Comparison of ENCODE assay signal across 8 cellular contexts in the genomic region with DNA sequence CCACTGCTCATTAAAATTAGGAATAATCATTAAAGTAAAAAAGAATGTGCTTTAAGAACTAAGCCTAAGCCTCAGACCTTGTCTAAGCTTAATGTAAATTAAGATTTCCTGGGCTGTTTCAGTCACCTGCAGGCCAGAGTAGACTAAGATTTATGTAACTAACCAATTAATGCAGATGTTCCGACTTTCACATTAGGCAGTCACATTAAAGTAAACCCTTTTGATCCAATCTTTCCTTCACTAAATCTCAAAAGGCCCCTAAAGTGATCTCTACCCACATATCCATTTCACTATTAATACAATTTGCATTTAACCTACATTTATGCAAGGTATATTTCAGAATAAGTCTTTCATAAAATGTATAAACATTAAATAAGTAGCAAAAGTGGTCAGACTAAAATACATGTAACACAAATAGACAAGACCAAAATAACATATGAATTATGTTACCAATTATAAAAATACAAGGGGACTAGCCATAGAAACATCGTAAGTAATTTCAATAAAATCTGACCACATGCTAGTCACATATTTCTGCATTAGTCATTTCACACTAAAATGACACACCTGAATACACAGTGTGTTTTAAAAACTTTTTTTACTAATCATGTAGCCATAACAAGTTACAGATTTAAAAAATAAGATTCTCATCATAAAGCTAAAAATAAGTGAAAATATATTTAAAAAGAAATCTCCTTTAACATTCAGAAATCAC. TPM values are rescaled to one million over a fixed set of nuclear protein-coding genes. Genes with fewer than 3 reads are reported as not detected.
DNase-seq lines count a peak whose midpoint lies in the region; ATAC-seq lines count a peak whose summit lies in the region.

No MANE protein-coding gene starts in this region.

- H3K27ac Mint-ChIP-seq in activated CD4-positive, alpha-beta T cell treated with anti-CD3 and anti-CD28 coated beads for 36 hours = peak overlapping the region; percentile 63
- no peak overlapping the region for H3K27ac Mint-ChIP-seq in dendritic cell treated with granulocyte-macrophage colony-stimulating factor and Interleukin-4, amounts not matched to agents 40 ng/mL and 50 ng/mL, for 4 days
- H3K27ac Mint-ChIP-seq in stimulated activated naive CD8-positive, alpha-beta T cell treated with anti-CD3 and anti-CD28 coated beads, Interleukin-15, Interleukin-2, amounts not matched to agents 100 ng/mL and 50 ng/mL, for 24 hours = peak overlapping the region; percentile 83

- ATAC-seq in activated CD4-positive, alpha-beta T cell treated with anti-CD3 and anti-CD28 coated beads for 36 hours = peak; percentile 57
- peak; percentile 52 for ATAC-seq in HG03439 (IDR thresholded peaks at IDR 0.05; ENCODE audit: unreplicated experiment)
- no peak for ATAC-seq in HG02763 (IDR thresholded peaks at IDR 0.05; ENCODE audit: unreplicated experiment)

- intact Hi-C loops in activated CD4-positive, alpha-beta T cell treated with anti-CD3 and anti-CD28 coated beads for 36 hours (cut with DNase I, micrococcal nuclease) = no loop called here
- intact Hi-C loops in dendritic cell treated with granulocyte-macrophage colony-stimulating factor and Interleukin-4, amounts not matched to agents 40 ng/mL and 50 ng/mL, for 4 days (cut with micrococcal nuclease) = loop anchor here (10.0 kb wide), 2 partner anchors 111 to 471 kb away; no protein-coding TSS in a partner anchor

- no peaks in the 10 kb centered on the region for H3K27me3 Mint-ChIP-seq in activated CD4-positive, alpha-beta T cell treated with anti-CD3 and anti-CD28 coated beads for 36 hours
- H3K27me3 Mint-ChIP-seq in dendritic cell treated with granulocyte-macrophage colony-stimulating factor and Interleukin-4, amounts not matched to agents 40 ng/mL and 50 ng/mL, for 4 days = no peaks in the 10 kb centered on the region
- H3K27me3 Mint-ChIP-seq in stimulated activated naive CD8-positive, alpha-beta T cell treated with anti-CD3 and anti-CD28 coated beads, Interleukin-15, Interleukin-2, amounts not matched to agents 100 ng/mL and 50 ng/mL, for 24 hours = no peaks in the 10 kb centered on the region

- H3K9me3 Mint-ChIP-seq in activated CD4-positive, alpha-beta T cell treated with anti-CD3 and anti-CD28 coated beads for 36 hours (ENCODE audit: low read depth) = no peaks in the 10 kb centered on the region
- H3K9me3 Mint-ChIP-seq in dendritic cell treated with granulocyte-macrophage colony-stimulating factor and Interleukin-4, amounts not matched to agents 40 ng/mL and 50 ng/mL, for 4 days = no peaks in the 10 kb centered on the region
- no peaks in the 10 kb centered on the region for H3K9me3 Mint-ChIP-seq in stimulated activated naive CD8-positive, alpha-beta T cell treated with anti-CD3 and anti-CD28 coated beads, Interleukin-15, Interleukin-2, amounts not matched to agents 100 ng/mL and 50 ng/mL, for 24 hours

- DNase-seq in activated CD4-positive, alpha-beta T cell treated with anti-CD3 and anti-CD28 coated beads for 36 hours = no peak
- DNase-seq in activated CD4-positive, alpha-beta T cell treated with anti-CD3 and anti-CD28 coated beads for 4 hours = no peak
- no peak for DNase-seq in activated naive CD4-positive, alpha-beta T cell (lab: John Stamatoyannopoulos, UW)
- DNase-seq in stimulated activated CD4-positive, alpha-beta T cell treated with anti-CD3 and anti-CD28 coated beads, Interleukin-15, amount 100 ng/mL, for 24 hours = no peak

- peak overlapping the region; percentile 57 for H3K4me3 Mint-ChIP-seq in activated CD4-positive, alpha-beta T cell treated with anti-CD3 and anti-CD28 coated beads for 36 hours
- peak overlapping the region; percentile 6 for H3K4me3 Mint-ChIP-seq in dendritic cell treated with granulocyte-macrophage colony-stimulating factor and Interleukin-4, amounts not matched to agents 40 ng/mL and 50 ng/mL, for 4 days
- H3K4me3 Mint-ChIP-seq in stimulated activated naive CD8-positive, alpha-beta T cell treated with anti-CD3 and anti-CD28 coated beads, Interleukin-15, Interleukin-2, amounts not matched to agents 100 ng/mL and 50 ng/mL, for 24 hours = peak overlapping the region; percentile 92

- CTCF ChIA-PET in activated CD4-positive, alpha-beta T cell treated with anti-CD3 and anti-CD28 coated beads for 36 hours (lab: Charles Lee) = interaction anchor here (0.7 to 1.3 kb wide), 7 partner anchors 27 to 850 kb away, joined by 3 to 5 read pairs (median 3); no protein-coding TSS in a partner anchor

- peaks cover 68% of the 10 kb centered on the region for H3K4me1 Mint-ChIP-seq in activated CD4-positive, alpha-beta T cell treated with anti-CD3 and anti-CD28 coated beads for 36 hours
- H3K4me1 Mint-ChIP-seq in dendritic cell treated with granulocyte-macrophage colony-stimulating factor and Interleukin-4, amounts not matched to agents 40 ng/mL and 50 ng/mL, for 4 days (ENCODE audit: low read depth) = peaks cover 26% of the 10 kb centered on the region
- peaks cover 92% of the 10 kb centered on the region for H3K4me1 Mint-ChIP-seq in stimulated activated naive CD8-positive, alpha-beta T cell treated with anti-CD3 and anti-CD28 coated beads, Interleukin-15, Interleukin-2, amounts not matched to agents 100 ng/mL and 50 ng/mL, for 24 hours (ENCODE audit: low read depth)

- POLR2A ChIA-PET in activated CD4-positive, alpha-beta T cell treated with anti-CD3 and anti-CD28 coated beads for 36 hours (lab: Charles Lee) = no interaction called here

- peaks cover 29% of the 10 kb centered on the region for H3K36me3 Mint-ChIP-seq in activated CD4-positive, alpha-beta T cell treated with anti-CD3 and anti-CD28 coated beads for 36 hours (ENCODE audit: low read depth)
- H3K36me3 Mint-ChIP-seq in dendritic cell treated with granulocyte-macrophage colony-stimulating factor and Interleukin-4, amounts not matched to agents 40 ng/mL and 50 ng/mL, for 4 days (ENCODE audit: low read depth) = peaks cover 28% of the 10 kb centered on the region
- peaks cover 38% of the 10 kb centered on the region for H3K36me3 Mint-ChIP-seq in stimulated activated naive CD8-positive, alpha-beta T cell treated with anti-CD3 and anti-CD28 coated beads, Interleukin-15, Interleukin-2, amounts not matched to agents 100 ng/mL and 50 ng/mL, for 24 hours (ENCODE audit: low read depth)

RNA-seq across cellular contexts. Expression of gene NR3C1, which starts 7.7 kb away (rescaled TPM):
- 10 to 100 TPM; 47.1 to 53.9 TPM for total RNA-seq in activated CD4-positive, alpha-beta T cell treated with anti-CD3 and anti-CD28 coated beads for 36 hours

Comparison
In these comparisons a context has a peak if more than half of its experiments do, and no peak if none do; other contexts are left out.
1. H3K4me3 Mint-ChIP-seq: peak in every context shown above with its lines; median percentile 92 in stimulated activated naive CD8-positive, alpha-beta T cell treated with anti-CD3 and anti-CD28 coated beads, Interleukin-15, Interleukin-2, amounts not matched to agents 100 ng/mL and 50 ng/mL, for 24 hours; 57 in activated CD4-positive, alpha-beta T cell treated with anti-CD3 and anti-CD28 coated beads for 36 hours; 6 in dendritic cell treated with granulocyte-macrophage colony-stimulating factor and Interleukin-4, amounts not matched to agents 40 ng/mL and 50 ng/mL, for 4 days.